ENCODE assay signal across 1 cellular context in genomic region chr22:30390974-30391691, GRCh38.
TF ChIP-seq lines count a peak whose summit lies in the region.

No MANE protein-coding gene starts in this region.

TF ChIP-seq in HepG2, 621 proteins besides CTCF, POLR2A, EP300 and RAD21 (continued from another document and continues in another):
- TF ChIP-seq, protein P1, sequence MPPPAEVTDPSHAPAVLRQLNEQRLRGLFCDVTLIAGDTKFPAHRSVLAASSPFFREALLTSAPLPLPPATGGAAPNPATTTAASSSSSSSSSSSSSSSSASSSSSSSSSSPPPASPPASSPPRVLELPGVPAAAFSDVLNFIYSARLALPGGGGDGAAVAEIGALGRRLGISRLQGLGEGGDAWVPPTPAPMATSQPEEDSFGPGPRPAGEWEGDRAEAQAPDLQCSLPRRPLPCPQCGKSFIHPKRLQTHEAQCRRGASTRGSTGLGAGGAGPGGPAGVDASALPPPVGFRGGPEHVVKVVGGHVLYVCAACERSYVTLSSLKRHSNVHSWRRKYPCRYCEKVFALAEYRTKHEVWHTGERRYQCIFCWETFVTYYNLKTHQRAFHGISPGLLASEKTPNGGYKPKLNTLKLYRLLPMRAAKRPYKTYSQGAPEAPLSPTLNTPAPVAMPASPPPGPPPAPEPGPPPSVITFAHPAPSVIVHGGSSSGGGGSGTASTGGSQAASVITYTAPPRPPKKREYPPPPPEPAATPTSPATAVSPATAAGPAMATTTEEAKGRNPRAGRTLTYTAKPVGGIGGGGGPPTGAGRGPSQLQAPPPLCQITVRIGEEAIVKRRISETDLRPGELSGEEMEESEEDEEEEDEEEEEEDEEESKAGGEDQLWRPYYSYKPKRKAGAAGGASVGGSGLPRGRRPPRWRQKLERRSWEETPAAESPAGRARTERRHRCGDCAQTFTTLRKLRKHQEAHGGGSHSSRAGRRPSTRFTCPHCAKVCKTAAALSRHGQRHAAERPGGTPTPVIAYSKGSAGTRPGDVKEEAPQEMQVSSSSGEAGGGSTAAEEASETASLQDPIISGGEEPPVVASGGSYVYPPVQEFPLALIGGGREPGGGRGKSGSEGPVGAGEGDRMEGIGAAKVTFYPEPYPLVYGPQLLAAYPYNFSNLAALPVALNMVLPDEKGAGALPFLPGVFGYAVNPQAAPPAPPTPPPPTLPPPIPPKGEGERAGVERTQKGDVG (CRISPR knock-in tag; IDR thresholded peaks at IDR 0.05; ENCODE audit: borderline replicate concordance): no peak
- TF ChIP-seq TFE3 (CRISPR knock-in tag; IDR thresholded peaks at IDR 0.05) (peak; percentile 32; the same call in 1 of the 2 replicates), ZNF775 (CRISPR knock-in tag; IDR thresholded peaks at IDR 0.05; ENCODE audit: borderline replicate concordance) (no peak), TEAD3 (CRISPR knock-in tag; optimal IDR thresholded peaks at IDR 0.05; ENCODE audit: borderline replicate concordance) (peak; percentile 83), RARA (CRISPR knock-in tag; IDR thresholded peaks at IDR 0.05) (peak; percentile 31; the same call in 1 of the 2 replicates), NFRKB (IDR thresholded peaks at IDR 0.05) (no peak), ZMAT3 (CRISPR knock-in tag; conservative IDR thresholded peaks at IDR 0.05) (no peak), ZNF331 (CRISPR knock-in tag; IDR thresholded peaks at IDR 0.05) (no peak), ZBTB1 (CRISPR knock-in tag; IDR thresholded peaks at IDR 0.05; ENCODE audit: borderline replicate concordance) (no peak), ZNF34 (CRISPR knock-in tag; IDR thresholded peaks at IDR 0.05; ENCODE audit: borderline replicate concordance) (no peak), ZNF431 (CRISPR knock-in tag; IDR thresholded peaks at IDR 0.05; ENCODE audit: borderline replicate concordance, low read depth) (no peak), NONO (IDR thresholded peaks at IDR 0.05) (no peak), NONO (CRISPR knock-in tag; conservative IDR thresholded peaks at IDR 0.05) (0 out of 2 replicates have a peak, but pooled peaks have one; percentile 31), ZSCAN29 (CRISPR knock-in tag; conservative IDR thresholded peaks at IDR 0.05) (no peak), TAF1 (CRISPR knock-in tag; IDR thresholded peaks at IDR 0.05) (no peak), RBM22 (optimal IDR thresholded peaks at IDR 0.05; ENCODE audit: low read length) (no peak), ZNF790 (CRISPR knock-in tag; IDR thresholded peaks at IDR 0.05; ENCODE audit: borderline replicate concordance) (no peak), RBM39 (IDR thresholded peaks at IDR 0.05; ENCODE audit: low read depth, low read length, poor library complexity, severe bottlenecking) (no peak), SMAD1 (CRISPR knock-in tag; IDR thresholded peaks at IDR 0.05; ENCODE audit: borderline replicate concordance, low read depth) (no peak), ZNF546 (CRISPR knock-in tag; conservative IDR thresholded peaks at IDR 0.05) (no peak), ZKSCAN8 (CRISPR knock-in tag; IDR thresholded peaks at IDR 0.05; ENCODE audit: borderline replicate concordance) (no peak), HBP1 (CRISPR knock-in tag; IDR thresholded peaks at IDR 0.05; ENCODE audit: low read depth) (no peak), ETV6 (CRISPR knock-in tag; conservative IDR thresholded peaks at IDR 0.05) (no peak), SP2 (CRISPR knock-in tag; IDR thresholded peaks at IDR 0.05) (no peak), XRCC5 (optimal IDR thresholded peaks at IDR 0.05; ENCODE audit: low read length) (peak; percentile 82), CREB1 (IDR thresholded peaks at IDR 0.05) (no peak), CREB1 (CRISPR knock-in tag; IDR thresholded peaks at IDR 0.05) (no peak; the same call in 1 of the 2 replicates), PRDM4 (CRISPR knock-in tag; IDR thresholded peaks at IDR 0.05; ENCODE audit: borderline replicate concordance) (no peak), MNT (IDR thresholded peaks at IDR 0.05) (peak; percentile 46; the same call in 1 of the 2 replicates), ATF7 (IDR thresholded peaks at IDR 0.05) (no peak), ATF7 (CRISPR knock-in tag; IDR thresholded peaks at IDR 0.05) (no peak), ZNF646 (CRISPR knock-in tag; IDR thresholded peaks at IDR 0.05) (no peak), NR0B2 (CRISPR knock-in tag; IDR thresholded peaks at IDR 0.05) (no peak), NR2C2 (CRISPR knock-in tag; IDR thresholded peaks at IDR 0.05; ENCODE audit: borderline replicate concordance) (no peak), CBX2 (IDR thresholded peaks at IDR 0.05; ENCODE audit: low read depth, low read length) (no peak), CBX2 (CRISPR knock-in tag; IDR thresholded peaks at IDR 0.05; ENCODE audit: low read depth) (no peak)
- TF ChIP-seq, protein P2, sequence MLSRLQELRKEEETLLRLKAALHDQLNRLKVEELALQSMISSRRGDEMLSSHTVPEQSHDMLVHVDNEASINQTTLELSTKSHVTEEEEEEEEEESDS (CRISPR knock-in tag; IDR thresholded peaks at IDR 0.05; ENCODE audit: borderline replicate concordance): no peak
- TF ChIP-seq, protein P3, sequence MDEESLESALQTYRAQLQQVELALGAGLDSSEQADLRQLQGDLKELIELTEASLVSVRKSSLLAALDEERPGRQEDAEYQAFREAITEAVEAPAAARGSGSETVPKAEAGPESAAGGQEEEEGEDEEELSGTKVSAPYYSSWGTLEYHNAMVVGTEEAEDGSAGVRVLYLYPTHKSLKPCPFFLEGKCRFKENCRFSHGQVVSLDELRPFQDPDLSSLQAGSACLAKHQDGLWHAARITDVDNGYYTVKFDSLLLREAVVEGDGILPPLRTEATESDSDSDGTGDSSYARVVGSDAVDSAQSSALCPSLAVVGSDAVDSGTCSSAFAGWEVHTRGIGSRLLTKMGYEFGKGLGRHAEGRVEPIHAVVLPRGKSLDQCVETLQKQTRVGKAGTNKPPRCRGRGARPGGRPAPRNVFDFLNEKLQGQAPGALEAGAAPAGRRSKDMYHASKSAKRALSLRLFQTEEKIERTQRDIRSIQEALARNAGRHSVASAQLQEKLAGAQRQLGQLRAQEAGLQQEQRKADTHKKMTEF (CRISPR knock-in tag; IDR thresholded peaks at IDR 0.05): peak; percentile 61; the same call in 1 of the 2 replicates
- TF ChIP-seq, protein P4, sequence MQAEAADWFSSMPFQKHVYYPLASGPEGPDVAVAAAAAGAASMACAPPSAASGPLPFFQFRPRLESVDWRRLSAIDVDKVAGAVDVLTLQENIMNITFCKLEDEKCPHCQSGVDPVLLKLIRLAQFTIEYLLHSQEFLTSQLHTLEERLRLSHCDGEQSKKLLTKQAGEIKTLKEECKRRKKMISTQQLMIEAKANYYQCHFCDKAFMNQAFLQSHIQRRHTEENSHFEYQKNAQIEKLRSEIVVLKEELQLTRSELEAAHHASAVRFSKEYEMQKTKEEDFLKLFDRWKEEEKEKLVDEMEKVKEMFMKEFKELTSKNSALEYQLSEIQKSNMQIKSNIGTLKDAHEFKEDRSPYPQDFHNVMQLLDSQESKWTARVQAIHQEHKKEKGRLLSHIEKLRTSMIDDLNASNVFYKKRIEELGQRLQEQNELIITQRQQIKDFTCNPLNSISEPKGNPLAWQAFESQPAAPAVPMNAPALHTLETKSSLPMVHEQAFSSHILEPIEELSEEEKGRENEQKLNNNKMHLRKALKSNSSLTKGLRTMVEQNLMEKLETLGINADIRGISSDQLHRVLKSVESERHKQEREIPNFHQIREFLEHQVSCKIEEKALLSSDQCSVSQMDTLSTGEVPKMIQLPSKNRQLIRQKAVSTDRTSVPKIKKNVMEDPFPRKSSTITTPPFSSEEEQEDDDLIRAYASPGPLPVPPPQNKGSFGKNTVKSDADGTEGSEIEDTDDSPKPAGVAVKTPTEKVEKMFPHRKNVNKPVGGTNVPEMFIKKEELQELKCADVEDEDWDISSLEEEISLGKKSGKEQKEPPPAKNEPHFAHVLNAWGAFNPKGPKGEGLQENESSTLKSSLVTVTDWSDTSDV (CRISPR knock-in tag; IDR thresholded peaks at IDR 0.05): no peak
